22 cellular contexts compared by ENCODE assay signal in the genomic region with DNA sequence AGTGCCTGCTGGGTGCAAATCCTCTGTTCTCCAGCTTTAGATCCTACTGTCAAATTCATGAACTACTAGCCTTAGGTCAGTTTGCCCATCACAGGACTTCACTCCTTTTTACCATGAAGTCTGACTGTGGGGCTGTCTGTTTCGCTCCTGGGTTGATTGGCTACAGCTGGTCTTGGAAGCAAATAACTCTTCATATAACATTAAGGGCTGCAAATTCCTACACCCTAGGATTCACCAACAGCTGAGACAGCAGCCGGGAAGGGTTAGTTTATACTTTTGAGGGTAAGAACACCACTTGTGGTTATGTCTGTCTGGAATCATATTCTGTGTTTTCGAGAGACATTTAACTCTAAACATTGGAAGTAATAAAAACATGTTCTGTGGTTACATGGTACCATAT. TPM values are rescaled to one million over a fixed set of nuclear protein-coding genes. Genes with fewer than 3 reads are reported as not detected.
"Had no signal": no experiment of that assay in that cellular context is flagged by ENCODE, and none has a peak within 500 bp of the region (broad histone marks: within the 10 kb centered on the region; RNA-seq: fewer than 3 reads in every experiment).

No MANE protein-coding gene starts in this region.

- H3K36me3 ChIP-seq: cardiac muscle cell, lower lobe of right lung, neutrophil, tibial nerve, uterus had no signal

- H3K9me3 ChIP-seq: neutrophil, uterus had no signal

- H3K27me3 ChIP-seq: cardiac muscle cell, neutrophil, tibial nerve, uterus had no signal

- DNase-seq: activated B cell treated with CpG ODN at 0.5 μM for 24 hours; activated CD4-positive, alpha-beta T cell treated with anti-CD3 and anti-CD28 coated beads for 48 hours; activated CD8-positive, alpha-beta memory T cell treated with anti-CD3 and anti-CD28 coated beads, Interleukin-2, amount 50 U/mL, for 4 hours; activated CD8-positive, alpha-beta T cell treated with anti-CD3 and anti-CD28 coated beads, Interleukin-2, amount 10 ng/mL, durations not matched to agents 7 days and 5 days; activated naive CD8-positive, alpha-beta T cell treated with anti-CD3 and anti-CD28 coated beads, Interleukin-2, amount 10 ng/mL, durations not matched to agents 7 days and 5 days; aorta; foreskin fibroblast; glutamatergic neuron; lower lobe of right lung; midbrain; naive B cell; posterior cingulate gyrus; retina; stimulated activated CD4-positive, alpha-beta T cell treated with anti-CD3 and anti-CD28 coated beads, Interleukin-4, amount 100 ng/mL, for 4 hours; stimulated activated CD8-positive, alpha-beta memory T cell treated with anti-CD3 and anti-CD28 coated beads, Interleukin-4, amount 100 ng/mL, for 48 hours; stimulated activated naive CD4-positive, alpha-beta T cell treated with Interleukin-2 at 50 U/mL for 16 hours; substantia nigra; SW 1271; uterus had no signal

- H3K4me1 ChIP-seq: lower lobe of right lung, tibial nerve, uterus had no signal

- H3K4me3 ChIP-seq: cardiac muscle cell, lower lobe of right lung, tibial nerve, uterus had no signal

- H3K27ac ChIP-seq: cardiac muscle cell, lower lobe of right lung, neutrophil, tibial nerve, uterus had no signal

RNA-seq across cellular contexts. Expression of a gene that starts 55.9 kb away (rescaled TPM):
- total RNA-seq: activated CD8-positive, alpha-beta T cell treated with anti-CD3 and anti-CD28 coated beads, Interleukin-2, amount 10 ng/mL, durations not matched to agents 7 days and 5 days had no signal
